Comparison of ENCODE assay signal across 9 cellular contexts in the genomic region with DNA sequence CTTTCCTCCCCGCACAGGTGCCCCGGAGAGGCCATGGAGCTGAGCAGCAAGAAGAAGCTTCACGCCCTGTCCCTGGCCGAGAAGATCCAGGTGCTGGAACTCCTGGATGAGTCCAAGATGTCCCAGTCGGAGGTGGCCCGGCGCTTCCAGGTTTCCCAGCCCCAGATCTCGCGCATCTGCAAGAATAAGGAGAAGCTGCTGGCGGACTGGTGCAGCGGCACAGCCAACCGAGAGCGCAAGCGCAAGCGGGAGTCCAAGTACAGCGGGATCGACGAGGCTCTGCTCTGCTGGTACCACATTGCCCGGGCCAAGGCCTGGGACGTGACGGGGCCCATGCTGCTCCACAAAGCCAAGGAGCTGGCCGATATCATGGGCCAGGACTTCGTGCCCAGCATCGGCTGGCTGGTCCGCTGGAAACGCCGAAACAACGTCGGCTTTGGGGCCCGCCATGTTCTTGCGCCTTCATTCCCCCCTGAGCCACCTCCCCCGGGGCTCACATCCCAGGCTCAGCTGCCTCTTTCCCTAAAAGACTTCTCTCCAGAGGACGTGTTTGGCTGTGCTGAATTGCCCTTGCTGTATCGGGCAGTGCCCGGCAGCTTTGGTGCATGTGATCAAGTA. TPM values are rescaled to one million over a fixed set of nuclear protein-coding genes. Genes with fewer than 3 reads are reported as not detected.
DNase-seq lines count a peak whose midpoint lies in the region; ATAC-seq and TF ChIP-seq lines count a peak whose summit lies in the region.
"Had no signal": no experiment of that assay in that cellular context is flagged by ENCODE, and none has a peak within 500 bp of the region (broad histone marks: within the 10 kb centered on the region; RNA-seq: fewer than 3 reads in every experiment).

No MANE protein-coding gene starts in this region.

- in situ Hi-C loops in astrocyte of the cerebellum (cut with HindIII; ENCODE audit: low sequenced_read_pairs), result no loop called here

- peak overlapping the region; percentile 79 to 98 (median 94) for H3K4me3 Mint-ChIP-seq in IgD-negative memory B cell
- peak overlapping the region; percentile 89 for H3K4me3 Mint-ChIP-seq in stimulated activated effector memory CD8-positive, alpha-beta T cell treated with anti-CD3 and anti-CD28 coated beads, Interleukin-12 subunit alpha, Interleukin-12 subunit beta, amount 100 ng/mL, for 72 hours

- no peak for ATAC-seq in stimulated activated effector memory CD8-positive, alpha-beta T cell treated with anti-CD3 and anti-CD28 coated beads, Interleukin-12 subunit alpha, Interleukin-12 subunit beta, amount 100 ng/mL, for 72 hours
- no peak for ATAC-seq in GM19328 (IDR thresholded peaks at IDR 0.05; ENCODE audit: unreplicated experiment)
- ATAC-seq in GM21825 (IDR thresholded peaks at IDR 0.05; ENCODE audit: unreplicated experiment), result no peak
- no peak for ATAC-seq in GM19035 (IDR thresholded peaks at IDR 0.05; ENCODE audit: unreplicated experiment)

- peak overlapping the region; percentile 21 for H3K4me3 ChIP-seq in astrocyte of the cerebellum (ENCODE audit: low read depth, low read length)
- H3K4me3 ChIP-seq: lung had no signal

- no peak for TF ChIP-seq CTCF in astrocyte of the cerebellum (IDR thresholded peaks at IDR 0.05; ENCODE audit: low read depth, low read length, missing control alignments)

- H3K27me3 Mint-ChIP-seq in IgD-negative memory B cell, result peaks cover 3% of the 10 kb centered on the region

- no peaks in the 10 kb centered on the region for H3K9me3 Mint-ChIP-seq in IgD-negative memory B cell
- no peaks in the 10 kb centered on the region for H3K9me3 Mint-ChIP-seq in stimulated activated effector memory CD8-positive, alpha-beta T cell treated with anti-CD3 and anti-CD28 coated beads, Interleukin-12 subunit alpha, Interleukin-12 subunit beta, amount 100 ng/mL, for 72 hours

- H3K27ac Mint-ChIP-seq in IgD-negative memory B cell, result peak overlapping the region in 2 of 3 donors; percentile 71 to 80
- peak overlapping the region; percentile 92 for H3K27ac Mint-ChIP-seq in stimulated activated effector memory CD8-positive, alpha-beta T cell treated with anti-CD3 and anti-CD28 coated beads, Interleukin-12 subunit alpha, Interleukin-12 subunit beta, amount 100 ng/mL, for 72 hours

- peaks cover 0 to 9% (median 5%) of the 10 kb centered on the region in 3 donors for H3K4me1 Mint-ChIP-seq in IgD-negative memory B cell
- H3K4me1 Mint-ChIP-seq in stimulated activated effector memory CD8-positive, alpha-beta T cell treated with anti-CD3 and anti-CD28 coated beads, Interleukin-12 subunit alpha, Interleukin-12 subunit beta, amount 100 ng/mL, for 72 hours, result peaks cover 22% of the 10 kb centered on the region

- H3K36me3 Mint-ChIP-seq in IgD-negative memory B cell, result no peaks in the 10 kb centered on the region
- peaks cover 31% of the 10 kb centered on the region for H3K36me3 Mint-ChIP-seq in stimulated activated effector memory CD8-positive, alpha-beta T cell treated with anti-CD3 and anti-CD28 coated beads, Interleukin-12 subunit alpha, Interleukin-12 subunit beta, amount 100 ng/mL, for 72 hours

- DNase-seq in astrocyte of the cerebellum (ENCODE audit: low read depth), result no peak
- peak; percentile 26 for DNase-seq in iPS-NIHi11 (ENCODE audit: low spot score)
- no peak for DNase-seq in stimulated activated effector memory CD8-positive, alpha-beta T cell treated with anti-CD3 and anti-CD28 coated beads, Interleukin-12 subunit alpha, Interleukin-12 subunit beta, amount 100 ng/mL, for 72 hours (ENCODE audit: low spot score in 2 of 2)
- DNase-seq in CD1c-positive myeloid dendritic cell (ENCODE audit: extremely low spot score), result no peak

RNA-seq across cellular contexts. Expression of gene TIGD3, which starts 1.3 kb away (rescaled TPM):
- polyA plus RNA-seq in IgD-negative memory B cell, result 2.3 TPM

RNA-seq across cellular contexts. Expression of gene DPF2, which starts 22.2 kb away (rescaled TPM):
- 77.7 TPM for polyA plus RNA-seq in IgD-negative memory B cell

RNA-seq across cellular contexts. Expression of gene SLC25A45, which starts 26.6 kb away (rescaled TPM):
- 17.8 TPM for polyA plus RNA-seq in IgD-negative memory B cell

RNA-seq across cellular contexts. Expression of gene FRMD8, which starts 30.6 kb away (rescaled TPM):
- polyA plus RNA-seq in IgD-negative memory B cell, result 54.2 TPM

RNA-seq across cellular contexts. Expression of gene CDC42EP2, which starts 41.2 kb away (rescaled TPM):
- polyA plus RNA-seq in IgD-negative memory B cell, result not detected
